In genomic region chr1:244077473-244078220, GRCh38 we compare ENCODE assay signal across 2 cellular contexts.
TF ChIP-seq lines count a peak whose summit lies in the region.

No MANE protein-coding gene starts in this region.

TF ChIP-seq in SK-N-SH treated with all-trans-retinoic acid at 6 μM for 48 hours, 23 proteins besides CTCF, POLR2A, EP300 and RAD21 (continued from another document):
- TF ChIP-seq TSHZ2 (CRISPR knock-in tag; IDR thresholded peaks at IDR 0.05) (no peak), SNAI2 (CRISPR knock-in tag; IDR thresholded peaks at IDR 0.05) (no peak), TOX (CRISPR knock-in tag; IDR thresholded peaks at IDR 0.05; ENCODE audit: borderline replicate concordance) (no peak), ISL1 (CRISPR knock-in tag; IDR thresholded peaks at IDR 0.05) (no peak), CREB5 (CRISPR knock-in tag; IDR thresholded peaks at IDR 0.05; ENCODE audit: low read depth) (no peak), PPARA (CRISPR knock-in tag; IDR thresholded peaks at IDR 0.05; ENCODE audit: borderline replicate concordance) (no peak), TCF4 (CRISPR knock-in tag; IDR thresholded peaks at IDR 0.05; ENCODE audit: borderline replicate concordance) (no peak), ESRRG (CRISPR knock-in tag; IDR thresholded peaks at IDR 0.05) (no peak), ZNF70 (CRISPR knock-in tag; IDR thresholded peaks at IDR 0.05) (no peak), POU6F1 (CRISPR knock-in tag; IDR thresholded peaks at IDR 0.05; ENCODE audit: borderline replicate concordance, low read depth) (no peak), PATZ1 (CRISPR knock-in tag; IDR thresholded peaks at IDR 0.05; ENCODE audit: borderline replicate concordance) (no peak), ZFP3 (CRISPR knock-in tag; IDR thresholded peaks at IDR 0.05) (no peak), ZFP30 (CRISPR knock-in tag; IDR thresholded peaks at IDR 0.05) (no peak), ZC3H10 (CRISPR knock-in tag; IDR thresholded peaks at IDR 0.05) (no peak), ZNF565 (CRISPR knock-in tag; conservative IDR thresholded peaks at IDR 0.05; ENCODE audit: low read depth) (no peak), BACH2 (CRISPR knock-in tag; IDR thresholded peaks at IDR 0.05; ENCODE audit: borderline replicate concordance) (no peak)

TF ChIP-seq in SK-N-SH, 30 proteins besides CTCF, POLR2A, EP300 and RAD21 (continued from another document):
- TF ChIP-seq, protein P1, sequence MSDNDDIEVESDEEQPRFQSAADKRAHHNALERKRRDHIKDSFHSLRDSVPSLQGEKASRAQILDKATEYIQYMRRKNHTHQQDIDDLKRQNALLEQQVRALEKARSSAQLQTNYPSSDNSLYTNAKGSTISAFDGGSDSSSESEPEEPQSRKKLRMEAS (IDR thresholded peaks at IDR 0.05; ENCODE audit: low read depth) = no peak
- TF ChIP-seq, protein P2, sequence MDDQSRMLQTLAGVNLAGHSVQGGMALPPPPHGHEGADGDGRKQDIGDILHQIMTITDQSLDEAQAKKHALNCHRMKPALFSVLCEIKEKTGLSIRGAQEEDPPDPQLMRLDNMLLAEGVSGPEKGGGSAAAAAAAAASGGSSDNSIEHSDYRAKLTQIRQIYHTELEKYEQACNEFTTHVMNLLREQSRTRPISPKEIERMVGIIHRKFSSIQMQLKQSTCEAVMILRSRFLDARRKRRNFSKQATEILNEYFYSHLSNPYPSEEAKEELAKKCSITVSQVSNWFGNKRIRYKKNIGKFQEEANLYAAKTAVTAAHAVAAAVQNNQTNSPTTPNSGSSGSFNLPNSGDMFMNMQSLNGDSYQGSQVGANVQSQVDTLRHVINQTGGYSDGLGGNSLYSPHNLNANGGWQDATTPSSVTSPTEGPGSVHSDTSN (IDR thresholded peaks at IDR 0.05) = no peak
- TF ChIP-seq USF2 (IDR thresholded peaks at IDR 0.05; ENCODE audit: borderline replicate concordance, low read depth, low read length) = no peak
- TF ChIP-seq SMC3 (IDR thresholded peaks at IDR 0.05; ENCODE audit: low read depth, low read length) = no peak
- no peak for TF ChIP-seq REST (IDR thresholded peaks at IDR 0.05; ENCODE audit: low read depth, low read length)
- no peak for TF ChIP-seq ELF1 (IDR thresholded peaks at IDR 0.05)
- no peak for TF ChIP-seq FOXJ3 (CRISPR knock-in tag; IDR thresholded peaks at IDR 0.05)
- TF ChIP-seq RXRA (IDR thresholded peaks at IDR 0.05; ENCODE audit: borderline replicate concordance, low read depth) = no peak
